ENCODE assay signal across 14 cellular contexts in genomic region chr11:86941077-86941870, GRCh38. TPM values are rescaled to one million over a fixed set of nuclear protein-coding genes. Genes with fewer than 3 reads are reported as not detected.
DNase-seq lines count a peak whose midpoint lies in the region; ATAC-seq and TF ChIP-seq lines count a peak whose summit lies in the region.
"Had no signal": no experiment of that assay in that cellular context is flagged by ENCODE, and none has a peak within 500 bp of the region (broad histone marks: within the 10 kb centered on the region; RNA-seq: fewer than 3 reads in every experiment).

No MANE protein-coding gene starts in this region.

- H3K56ac ChIP-seq in H9 (ENCODE audit: insufficient read length, low read depth, low read length), result no peak overlapping the region

- TF ChIP-seq CTCF in brain (conservative IDR thresholded peaks at IDR 0.05) (no peak), hepatocyte (IDR thresholded peaks at IDR 0.05; ENCODE audit: poor library complexity) (no peak), psoas muscle (IDR thresholded peaks at IDR 0.05) (no peak), uterus (IDR thresholded peaks at IDR 0.05) (no peak), H9 (conservative IDR thresholded peaks at IDR 0.05) (no peak)

- H3K27me3 Mint-ChIP-seq in brain (no peaks in the 10 kb centered on the region), H9 (ENCODE audit: low read depth) (no peaks in the 10 kb centered on the region)

- no peak overlapping the region for H4K8ac ChIP-seq in H9 (replicated peaks; ENCODE audit: insufficient read length, low read depth, low read length)

- H3K4ac ChIP-seq in H9 (ENCODE audit: low read depth, low read length), result no peak overlapping the region

- H4K20me1 ChIP-seq in hepatocyte (ENCODE audit: insufficient read depth, poor library complexity, severe bottlenecking) (no peaks in the 10 kb centered on the region), H9 (ENCODE audit: control insufficient read depth, insufficient read depth, insufficient read length) (no peaks in the 10 kb centered on the region)

- TF ChIP-seq POLR2A in uterus (IDR thresholded peaks at IDR 0.05), result no peak

- intact Hi-C loops in psoas muscle (cut with DNase I) (loop anchor here (2.0 to 10.0 kb wide), 4 partner anchors 96 to 350 kb away; partner anchors contain the start of gene TMEM135 (in 1 of the 2)), uterus (cut with DNase I; ENCODE audit: low total_unique reads) (loop anchor here (5.0 kb wide), 1 partner anchor 351 kb away; no protein-coding TSS in a partner anchor)

- no peak overlapping the region for H3K14ac ChIP-seq in H9 (ENCODE audit: insufficient read depth, low read length)

- H3K23me2 ChIP-seq in H9 (ENCODE audit: insufficient read length, low read depth, low read length, poor library complexity, severe bottlenecking), result no peaks in the 10 kb centered on the region

- H3K79me2 ChIP-seq in hepatocyte (peaks cover 5% of the 10 kb centered on the region), H9 (ENCODE audit: insufficient read depth, low read length) (no peaks in the 10 kb centered on the region)

- H2BK5ac ChIP-seq in H9 (ENCODE audit: insufficient read length, low read length), result no peak overlapping the region

- ATAC-seq in psoas muscle, result peak in 2 of 4 donors; percentile 10 to 11
- no peak for ATAC-seq in GM19328 (IDR thresholded peaks at IDR 0.05; ENCODE audit: unreplicated experiment)
- ATAC-seq: HCT116; stimulated activated memory B cell treated with anti-CD40 and anti-IgM and Interleukin-4, amounts not matched to agents 10 μg/mL and 1 μg/mL and 100 μg/mL, for 72 hours had no signal

- H3K27ac Mint-ChIP-seq in brain (peak overlapping the region in 3 of 5 experiments; percentile 49 to 91 (median 67)), H9 (no peak overlapping the region)
- H3K27ac Mint-ChIP-seq: memory B cell; stimulated activated memory B cell treated with anti-CD40 and anti-IgM and Interleukin-4, amounts not matched to agents 10 μg/mL and 1 μg/mL and 100 μg/mL, for 72 hours had no signal

- no peak overlapping the region for H4K91ac ChIP-seq in H9 (ENCODE audit: insufficient read length, low read depth, low read length)

- no peak overlapping the region for H3K18ac ChIP-seq in H9 (ENCODE audit: insufficient read length, low read depth, low read length)

- H3K9me3 Mint-ChIP-seq in brain (peaks cover 0 to 3% (median 0%) of the 10 kb centered on the region in 5 experiments), H9 (no peaks in the 10 kb centered on the region)
- H3K9me3 Mint-ChIP-seq: memory B cell; stimulated activated memory B cell treated with anti-CD40 and anti-IgM and Interleukin-4, amounts not matched to agents 10 μg/mL and 1 μg/mL and 100 μg/mL, for 72 hours had no signal

- no peak overlapping the region for H2BK20ac ChIP-seq in H9 (ENCODE audit: low read depth, low read length, poor library complexity, severe bottlenecking)

- H3K9me2 ChIP-seq in hepatocyte (replicated peaks; ENCODE audit: insufficient read depth), result no peaks in the 10 kb centered on the region

- H3K4me2 ChIP-seq in hepatocyte, result peak overlapping the region; percentile 71
- H3K4me2 ChIP-seq in H9 (ENCODE audit: insufficient read depth, insufficient read length, low read length), result no peak overlapping the region

- no peak overlapping the region for H2BK15ac ChIP-seq in H9 (ENCODE audit: low read depth, low read length)

- no peak overlapping the region for H2AFZ ChIP-seq in hepatocyte
- no peak overlapping the region for H2AFZ ChIP-seq in H9 (ENCODE audit: low read length)

- H3K4me3 ChIP-seq in hepatocyte (no peak overlapping the region), psoas muscle (peak overlapping the region; percentile 57), uterus (no peak overlapping the region)

- no peak overlapping the region for H2BK12ac ChIP-seq in H9 (ENCODE audit: insufficient read length, low read depth, low read length)

- H3K4me3 Mint-ChIP-seq in brain (peak overlapping the region in 2 of 5 experiments; percentile 27 to 54), H9 (no peak overlapping the region; a peak in 1 of 5 replicates)
- H3K4me3 Mint-ChIP-seq: memory B cell; stimulated activated memory B cell treated with anti-CD40 and anti-IgM and Interleukin-4, amounts not matched to agents 10 μg/mL and 1 μg/mL and 100 μg/mL, for 72 hours had no signal

- no peak overlapping the region for H3K9ac ChIP-seq in H9 (ENCODE audit: extremely low read depth, insufficient read length, low read length)

- H3K4me1 ChIP-seq in hepatocyte (ENCODE audit: insufficient read depth), result peaks cover 37% of the 10 kb centered on the region
- peaks cover 58% of the 10 kb centered on the region for H3K4me1 ChIP-seq in psoas muscle
- peaks cover 13% of the 10 kb centered on the region in 2 donors for H3K4me1 ChIP-seq in uterus
- H3K4me1 ChIP-seq in H9 (ENCODE audit: insufficient read depth, low read length), result no peaks in the 10 kb centered on the region; the same call in 1 of the 2 replicates

- H3K23ac ChIP-seq in H9 (ENCODE audit: insufficient read length, low read depth, low read length), result no peak overlapping the region

- H2BK120ac ChIP-seq in H9 (ENCODE audit: low read depth, low read length, poor library complexity, severe bottlenecking), result no peak overlapping the region

- H3K79me1 ChIP-seq in H9 (ENCODE audit: insufficient read depth, low read depth, low read length, poor library complexity, severe bottlenecking), result no peaks in the 10 kb centered on the region

- 41% methylated on average over 7 of the region's 7 CpGs for WGBS in hepatocyte (ENCODE audit: low lambda C conversion rate, missing lambda C conversion rate)
- 37 to 54% (median 44%) methylated on average over 7 of the region's 7 CpGs for WGBS in psoas muscle, 3 donors
- no CpG with 5 or more reads among the region's 7 CpGs for WGBS in H9 (ENCODE audit: extremely low coverage, insufficient read length, low lambda C conversion rate)

- H3K27me3 ChIP-seq in hepatocyte, result no peaks in the 10 kb centered on the region
- no peaks in the 10 kb centered on the region for H3K27me3 ChIP-seq in psoas muscle (ENCODE audit: insufficient read depth in 3 of 3, low read length in 2 of 3)
- H3K27me3 ChIP-seq in uterus, result no peaks in the 10 kb centered on the region
- no peaks in the 10 kb centered on the region for H3K27me3 ChIP-seq in H9 (ENCODE audit: insufficient read depth, low read length)

- no peak for DNase-seq in hepatocyte (ENCODE audit: low spot score)
- DNase-seq in psoas muscle, result no peak
- no peak for DNase-seq in uterus
- DNase-seq in NCI-H187 (lab: John Stamatoyannopoulos, UW), result no peak
- DNase-seq in H9, result no peak
- DNase-seq: central memory CD4-positive, alpha-beta T cell; hypothalamus; NCI-H2171; stimulated activated CD4-positive, alpha-beta T cell treated with anti-CD3 and anti-CD28 coated beads, Interleukin-4, amount 100 ng/mL, for 4 hours had no signal

- H3K36me3 Mint-ChIP-seq in brain, result peaks cover 16% of the 10 kb centered on the region
- H3K36me3 Mint-ChIP-seq in H9 (ENCODE audit: insufficient read depth in 1 of 3, low read depth in 3 of 3), result peaks cover 0 to 6% (median 0%) of the 10 kb centered on the region in 3 experiments; a peak in 1 of 7 replicates
- H3K36me3 Mint-ChIP-seq: memory B cell; stimulated activated memory B cell treated with anti-CD40 and anti-IgM and Interleukin-4, amounts not matched to agents 10 μg/mL and 1 μg/mL and 100 μg/mL, for 72 hours had no signal

- H2AK5ac ChIP-seq in H9 (ENCODE audit: insufficient read length, low read length), result no peak overlapping the region

- H3K27ac ChIP-seq in hepatocyte (peak overlapping the region; percentile 92), psoas muscle (peak overlapping the region; percentile 58), uterus (peak overlapping the region; percentile 79 to 81), H9 (ENCODE audit: insufficient read length, low read depth, low read length) (no peak overlapping the region)

- H3K9me3 ChIP-seq in hepatocyte (ENCODE audit: low read depth) (no peaks in the 10 kb centered on the region), psoas muscle (no peaks in the 10 kb centered on the region), uterus (no peaks in the 10 kb centered on the region), H9 (ENCODE audit: control insufficient read depth, low read depth, low read length) (no peaks in the 10 kb centered on the region)

- H4K5ac ChIP-seq in H9 (ENCODE audit: insufficient read length, low read depth, low read length), result no peak overlapping the region

- no peak overlapping the region for H3T11ph ChIP-seq in H9 (ENCODE audit: low read length)

- H3K36me3 ChIP-seq in hepatocyte (replicated peaks; ENCODE audit: insufficient read depth, low read depth) (no peaks in the 10 kb centered on the region), psoas muscle (ENCODE audit: insufficient read depth in 1 of 2, low read depth in 1 of 2) (peaks cover 0 to 5% of the 10 kb centered on the region in 2 donors), uterus (no peaks in the 10 kb centered on the region)

- H3K4me1 Mint-ChIP-seq in brain, result peaks cover 41% of the 10 kb centered on the region
- H3K4me1 Mint-ChIP-seq in H9, result peaks cover 22 to 23% of the 10 kb centered on the region in 2 experiments
- H3K4me1 Mint-ChIP-seq: stimulated activated memory B cell treated with anti-CD40 and anti-IgM and Interleukin-4, amounts not matched to agents 10 μg/mL and 1 μg/mL and 100 μg/mL, for 72 hours had no signal

RNA-seq across cellular contexts. Expression of gene FZD4, which starts 13.9 kb away (rescaled TPM):
- 2.9 TPM for polyA plus RNA-seq in brain (ENCODE audit: insufficient read depth, low read depth, low replicate concordance)
- 17.6 and 18.9 TPM in 2 replicates for total RNA-seq in hepatocyte
- 6.8 and 7.7 TPM in 2 replicates for polyA plus RNA-seq in hepatocyte
- 100 to 1,000 TPM in 1 of 4 donors, 10 to 100 TPM in 3; 12.3 to 158 (median 30.2) TPM for total RNA-seq in psoas muscle
- 10 to 100 TPM; 22.1 to 39.5 (median 27.5) TPM for polyA plus RNA-seq in psoas muscle
- total RNA-seq in uterus, result 10 to 100 TPM; 47.4 to 77.6 (median 49.4) TPM
- total RNA-seq in H9 (2021), result 3.9 and 4.5 TPM in 2 replicates

Comparison
In these comparisons a context has a peak if more than half of its experiments do, and no peak if none do; other contexts are left out.
1. H3K27ac Mint-ChIP-seq: peak in brain (3 of 5); none in H9 (0 of 3).